20 cellular contexts compared by ENCODE assay signal in the genomic region with DNA sequence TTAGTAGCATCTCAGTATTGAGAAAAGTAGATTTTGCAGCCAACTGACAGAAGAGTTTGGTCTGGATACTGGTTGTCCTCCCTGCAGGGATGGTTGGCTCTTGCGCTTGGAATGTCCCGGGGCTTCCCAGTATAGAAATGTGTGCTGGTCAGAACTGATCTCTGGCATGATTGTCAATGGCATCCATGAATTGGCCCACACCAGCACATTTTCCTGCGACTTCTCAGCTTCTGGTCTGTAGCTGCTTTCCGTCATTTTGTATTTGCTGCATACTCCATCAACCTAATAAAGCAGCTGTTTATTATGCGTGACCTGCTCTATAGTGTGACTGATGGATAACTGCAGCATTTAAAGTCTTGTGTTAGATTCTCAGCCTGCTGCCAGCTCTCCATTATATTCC.
DNase-seq lines count a peak whose midpoint lies in the region; FAIRE-seq and TF ChIP-seq lines count a peak whose summit lies in the region.
"Had no signal": no experiment of that assay in that cellular context is flagged by ENCODE, and none has a peak within 500 bp of the region (broad histone marks: within the 10 kb centered on the region; RNA-seq: fewer than 3 reads in every experiment).

No MANE protein-coding gene starts in this region.

- H2BK12ac ChIP-seq in trophoblast cell (ENCODE audit: low read length), result no peak overlapping the region

- no peak overlapping the region for H3K4ac ChIP-seq in trophoblast cell (ENCODE audit: low read depth, low read length)

- H3K79me1 ChIP-seq in trophoblast cell (ENCODE audit: low read length), result no peaks in the 10 kb centered on the region

- no peak overlapping the region for H3K14ac ChIP-seq in trophoblast cell (ENCODE audit: low read length)

- H4K8ac ChIP-seq in trophoblast cell (ENCODE audit: low read depth, low read length), result no peak overlapping the region

- H3K36me3 Mint-ChIP-seq in progenitor cell of endocrine pancreas (ENCODE audit: insufficient read depth), result no peaks in the 10 kb centered on the region
- H3K36me3 Mint-ChIP-seq in activated CD4-positive, alpha-beta memory T cell treated with anti-CD3 and anti-CD28 coated beads, Interleukin-2, amount 10 ng/mL, durations not matched to agents 7 days and 5 days (ENCODE audit: low read depth), result no peaks in the 10 kb centered on the region
- H3K36me3 Mint-ChIP-seq: CD8-positive, alpha-beta T cell; IgD-negative memory B cell had no signal

- no peak overlapping the region for H3K9ac ChIP-seq in trophoblast cell (ENCODE audit: low read length)

- H3K4me2 ChIP-seq in trophoblast cell (ENCODE audit: low read length), result no peak overlapping the region

- H3K4me1 ChIP-seq in trophoblast cell (ENCODE audit: control insufficient read depth in 1 of 2, insufficient read depth in 2 of 2, low read length in 2 of 2), result peaks cover 3 to 5% of the 10 kb centered on the region in 2 experiments

- DNase-seq in GM12891 (ENCODE audit: insufficient read length, low spot score), result no peak
- DNase-seq in SK-N-DZ (ENCODE audit: low spot score), result peak; percentile 77
- DNase-seq in islet precursor cell, result peak; percentile 52
- peak; percentile 73 to 78 for DNase-seq in trophoblast cell
- DNase-seq in SW480 (ENCODE audit: low spot score), result no peak
- no peak for DNase-seq in progenitor cell of endocrine pancreas (ENCODE audit: low spot score, unreplicated experiment)
- DNase-seq in caudate nucleus (lab: John Stamatoyannopoulos, UW), result no peak
- no peak for DNase-seq in activated CD4-positive, alpha-beta memory T cell treated with anti-CD3 and anti-CD28 coated beads, Interleukin-2, amount 10 ng/mL, durations not matched to agents 7 days and 5 days
- DNase-seq: ACHN; Calu3; CD8-positive, alpha-beta T cell; DMS79 treated with DMSO at 0.1 percent for 48 hours; GF-D8; GOT3; H7; HFFc6; KBM-7 had no signal

- H3K36me3 ChIP-seq in trophoblast cell (ENCODE audit: control insufficient read depth in 1 of 2, insufficient read depth in 2 of 2, low read length in 2 of 2), result no peaks in the 10 kb centered on the region

- H3K27ac Mint-ChIP-seq in progenitor cell of endocrine pancreas, result no peak overlapping the region
- no peak overlapping the region for H3K27ac Mint-ChIP-seq in activated CD4-positive, alpha-beta memory T cell treated with anti-CD3 and anti-CD28 coated beads, Interleukin-2, amount 10 ng/mL, durations not matched to agents 7 days and 5 days
- H3K27ac Mint-ChIP-seq: CD8-positive, alpha-beta T cell; HFFc6; IgD-negative memory B cell had no signal

- H3K4me3 Mint-ChIP-seq in progenitor cell of endocrine pancreas (ENCODE audit: low read depth), result no peak overlapping the region
- H3K4me3 Mint-ChIP-seq in activated CD4-positive, alpha-beta memory T cell treated with anti-CD3 and anti-CD28 coated beads, Interleukin-2, amount 10 ng/mL, durations not matched to agents 7 days and 5 days, result no peak overlapping the region
- H3K4me3 Mint-ChIP-seq: CD8-positive, alpha-beta T cell; HFFc6; IgD-negative memory B cell had no signal

- H3K79me2 ChIP-seq in trophoblast cell (ENCODE audit: control insufficient read depth, insufficient read depth, low read length, poor library complexity), result no peaks in the 10 kb centered on the region

- H2AFZ ChIP-seq in trophoblast cell (ENCODE audit: insufficient read depth, low read length, poor library complexity), result no peak overlapping the region

- H3K18ac ChIP-seq in trophoblast cell (ENCODE audit: low read length), result no peak overlapping the region

- no peak overlapping the region for H3K4me3 ChIP-seq in trophoblast cell (ENCODE audit: low read depth, low read length)

- peaks cover 2% of the 10 kb centered on the region for H3K9me3 ChIP-seq in trophoblast cell (ENCODE audit: insufficient read depth, low read depth, low read length)

- no peak overlapping the region for H4K12ac ChIP-seq in trophoblast cell (ENCODE audit: low read depth, low read length)

- H4K91ac ChIP-seq in trophoblast cell (ENCODE audit: low read depth, low read length), result no peak overlapping the region

- TF ChIP-seq CTCF in progenitor cell of endocrine pancreas (IDR thresholded peaks at IDR 0.05; ENCODE audit: unreplicated experiment), result no peak

- H2AK5ac ChIP-seq in trophoblast cell (ENCODE audit: low read length), result no peak overlapping the region

- no peaks in the 10 kb centered on the region for H3K9me3 Mint-ChIP-seq in progenitor cell of endocrine pancreas (ENCODE audit: low read depth)
- H3K9me3 Mint-ChIP-seq in activated CD4-positive, alpha-beta memory T cell treated with anti-CD3 and anti-CD28 coated beads, Interleukin-2, amount 10 ng/mL, durations not matched to agents 7 days and 5 days, result no peaks in the 10 kb centered on the region
- H3K9me3 Mint-ChIP-seq: CD8-positive, alpha-beta T cell; HFFc6; IgD-negative memory B cell had no signal

- FAIRE-seq in GM12891 (lab: Jason Lieb, UNC), result peak; percentile 70
- FAIRE-seq: A204.1, HepG2 had no signal

- TF ChIP-seq POLR2A in GM12891 (IDR thresholded peaks at IDR 0.05; ENCODE audit: low read depth, low read length), result no peak

- no peak overlapping the region for H2BK5ac ChIP-seq in trophoblast cell (ENCODE audit: low read depth, low read length, poor library complexity)

- H2BK120ac ChIP-seq in trophoblast cell (ENCODE audit: insufficient read depth, low read length, poor library complexity), result no peak overlapping the region

- H3K27ac ChIP-seq in trophoblast cell (ENCODE audit: low read depth, low read length) (no peak overlapping the region), caudate nucleus (ENCODE audit: low read depth, low read length) (no peak overlapping the region)

- H3K27me3 ChIP-seq in trophoblast cell (ENCODE audit: insufficient read depth, low read length), result no peaks in the 10 kb centered on the region

- CTCF ChIA-PET in activated CD4-positive, alpha-beta memory T cell treated with anti-CD3 and anti-CD28 coated beads, Interleukin-2, amount 10 ng/mL, durations not matched to agents 7 days and 5 days (lab: Charles Lee), result interaction anchor here (0.8 to 1.0 kb wide), 3 partner anchors 123 to 131 kb away, joined by 3 to 5 read pairs (median 3); no protein-coding TSS in a partner anchor

- no CpG with 5 or more reads among the region's 5 CpGs for WGBS in trophoblast cell (ENCODE audit: extremely low coverage, insufficient coverage, insufficient read length)

- H3K4me1 Mint-ChIP-seq in progenitor cell of endocrine pancreas (ENCODE audit: low read depth), result peaks cover 6% of the 10 kb centered on the region
- no peaks in the 10 kb centered on the region for H3K4me1 Mint-ChIP-seq in activated CD4-positive, alpha-beta memory T cell treated with anti-CD3 and anti-CD28 coated beads, Interleukin-2, amount 10 ng/mL, durations not matched to agents 7 days and 5 days

- H3K23ac ChIP-seq in trophoblast cell (ENCODE audit: low read length), result no peak overlapping the region

- H3K27me3 Mint-ChIP-seq in progenitor cell of endocrine pancreas, result peaks cover 11% of the 10 kb centered on the region
- peaks cover 14% of the 10 kb centered on the region for H3K27me3 Mint-ChIP-seq in activated CD4-positive, alpha-beta memory T cell treated with anti-CD3 and anti-CD28 coated beads, Interleukin-2, amount 10 ng/mL, durations not matched to agents 7 days and 5 days
- H3K27me3 Mint-ChIP-seq: IgD-negative memory B cell had no signal

- POLR2A ChIA-PET in activated CD4-positive, alpha-beta memory T cell treated with anti-CD3 and anti-CD28 coated beads, Interleukin-2, amount 10 ng/mL, durations not matched to agents 7 days and 5 days (lab: Charles Lee), result interaction anchor here (1.2 to 1.3 kb wide), 2 partner anchors 12 to 131 kb away, joined by 3 to 4 read pairs; no protein-coding TSS in a partner anchor

TF ChIP-seq in GM12891, 5 proteins besides CTCF, POLR2A, EP300 and RAD21:
- TF ChIP-seq SPI1 (IDR thresholded peaks at IDR 0.05; ENCODE audit: low read depth, low read length), result no peak
- TF ChIP-seq POLR2AphosphoS5 (IDR thresholded peaks at IDR 0.05; ENCODE audit: low read depth, low read length), result no peak
- TF ChIP-seq PAX5 (IDR thresholded peaks at IDR 0.05; ENCODE audit: insufficient read depth, low read length, severe bottlenecking), result no peak
- no peak for TF ChIP-seq TAF1 (IDR thresholded peaks at IDR 0.05; ENCODE audit: low read depth, low read length)
- no peak for TF ChIP-seq POU2F2 (IDR thresholded peaks at IDR 0.05; ENCODE audit: low read depth, low read length)

Comparison
In these comparisons a context has a peak if more than half of its experiments do, and no peak if none do; other contexts are left out.
1. DNase-seq: peak in SK-N-DZ (single experiment), islet precursor cell (single experiment) and trophoblast cell (2 of 2); none in GM12891 (single experiment), SW480 (single experiment), progenitor cell of endocrine pancreas (single experiment), caudate nucleus (0 of 61) and activated CD4-positive, alpha-beta memory T cell treated with anti-CD3 and anti-CD28 coated beads, Interleukin-2, amount 10 ng/mL, durations not matched to agents 7 days and 5 days (single experiment).